Comparison of ENCODE assay signal across 26 cellular contexts in the genomic region with DNA sequence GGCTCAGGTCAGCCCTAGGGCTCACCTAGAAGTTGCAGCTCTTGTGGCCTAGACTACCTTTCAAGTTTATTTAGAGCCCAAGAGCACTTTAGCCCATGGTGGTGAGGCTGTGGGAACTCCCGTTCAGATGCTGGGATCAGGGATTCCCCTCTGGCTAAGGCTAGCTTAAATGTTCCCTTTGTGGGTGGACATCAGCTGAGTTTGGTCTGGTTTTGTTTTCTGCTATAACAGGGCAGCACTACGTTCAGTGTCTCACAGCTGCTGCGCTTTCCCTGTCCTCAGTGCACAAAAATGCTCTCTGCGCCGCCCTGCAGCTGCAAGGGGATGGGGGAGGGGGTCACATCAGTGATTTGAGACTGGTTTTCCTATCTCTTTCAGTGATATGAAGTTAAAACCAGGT.
"Had no signal": no experiment of that assay in that cellular context is flagged by ENCODE, and none has a peak within 500 bp of the region (broad histone marks: within the 10 kb centered on the region; RNA-seq: fewer than 3 reads in every experiment).

No MANE protein-coding gene starts in this region.

- H3K36me3 Mint-ChIP-seq: activated naive CD4-positive, alpha-beta T cell treated with anti-CD3 and anti-CD28 coated beads, Interleukin-2, amount 10 ng/mL, durations not matched to agents 7 days and 5 days; type B pancreatic cell had no signal

- H3K36me3 ChIP-seq: colonic mucosa, neutrophil, ovary, prostate gland, thoracic aorta had no signal

- H3K4me3 ChIP-seq: colonic mucosa, dorsolateral prefrontal cortex, ovary, prostate gland, thoracic aorta had no signal

- H3K4me1 Mint-ChIP-seq: activated CD4-positive, alpha-beta memory T cell treated with anti-CD3 and anti-CD28 coated beads, Interleukin-2, amount 10 ng/mL, durations not matched to agents 7 days and 5 days; activated CD4-positive, alpha-beta T cell treated with anti-CD3 and anti-CD28 coated beads, Interleukin-2, amount 10 ng/mL, durations not matched to agents 24 days and 14 days; activated naive CD4-positive, alpha-beta T cell treated with anti-CD3 and anti-CD28 coated beads, Interleukin-2, amount 10 ng/mL, durations not matched to agents 7 days and 5 days; nephron had no signal

- FAIRE-seq: bronchial epithelial cell, endothelial cell of umbilical vein had no signal

- H3K4me1 ChIP-seq: colonic mucosa, prostate gland had no signal

- H3K9me3 Mint-ChIP-seq: activated CD4-positive, alpha-beta T cell treated with anti-CD3 and anti-CD28 coated beads, Interleukin-2, amount 10 ng/mL, durations not matched to agents 24 days and 14 days; activated naive CD4-positive, alpha-beta T cell treated with anti-CD3 and anti-CD28 coated beads, Interleukin-2, amount 10 ng/mL, durations not matched to agents 7 days and 5 days; type B pancreatic cell had no signal

- H3K27me3 Mint-ChIP-seq: activated CD4-positive, alpha-beta memory T cell treated with anti-CD3 and anti-CD28 coated beads, Interleukin-2, amount 10 ng/mL, durations not matched to agents 7 days and 5 days; activated CD4-positive, alpha-beta T cell treated with anti-CD3 and anti-CD28 coated beads, Interleukin-2, amount 10 ng/mL, durations not matched to agents 24 days and 14 days; activated naive CD4-positive, alpha-beta T cell treated with anti-CD3 and anti-CD28 coated beads, Interleukin-2, amount 10 ng/mL, durations not matched to agents 7 days and 5 days; effector memory CD8-positive, alpha-beta T cell; type B pancreatic cell had no signal

- H3K4me3 Mint-ChIP-seq: activated CD4-positive, alpha-beta memory T cell treated with anti-CD3 and anti-CD28 coated beads, Interleukin-2, amount 10 ng/mL, durations not matched to agents 7 days and 5 days; activated CD4-positive, alpha-beta T cell treated with anti-CD3 and anti-CD28 coated beads, Interleukin-2, amount 10 ng/mL, durations not matched to agents 24 days and 14 days; activated naive CD4-positive, alpha-beta T cell treated with anti-CD3 and anti-CD28 coated beads, Interleukin-2, amount 10 ng/mL, durations not matched to agents 7 days and 5 days; effector memory CD8-positive, alpha-beta T cell; nephron; type B pancreatic cell had no signal

- H3K27ac ChIP-seq: colonic mucosa, dorsolateral prefrontal cortex, neutrophil, ovary, prostate gland, thoracic aorta had no signal

- ATAC-seq: activated CD4-positive, CD25-positive, alpha-beta regulatory T cell treated with anti-CD3 and anti-CD28 coated beads, Interleukin-2, amount 50 U/mL, for 24 hours; effector memory CD8-positive, alpha-beta T cell; esophagus mucosa; left ventricle myocardium superior had no signal

- DNase-seq: activated CD4-positive, alpha-beta memory T cell treated with anti-CD3 and anti-CD28 coated beads, Interleukin-2, amount 10 ng/mL, durations not matched to agents 7 days and 5 days; activated CD4-positive, alpha-beta T cell treated with anti-CD3 and anti-CD28 coated beads, Interleukin-2, amount 10 ng/mL, durations not matched to agents 24 days and 14 days; activated effector memory CD4-positive, alpha-beta T cell treated with anti-CD3 and anti-CD28 coated beads, Interleukin-2, amount 50 U/mL, for 16 hours; activated naive CD4-positive, alpha-beta T cell treated with anti-CD3 and anti-CD28 coated beads, Interleukin-2, amount 10 ng/mL, durations not matched to agents 7 days and 5 days; amygdala; colonic mucosa; dorsolateral prefrontal cortex; effector memory CD8-positive, alpha-beta T cell; foreskin melanocyte; glutamatergic neuron; hypothalamus; left ventricle myocardium superior; mammary epithelial cell; midbrain; ovary; stimulated activated CD4-positive, alpha-beta T cell treated with anti-CD3 and anti-CD28 coated beads, Interleukin-4, amount 100 ng/mL, for 24 hours; stimulated activated naive CD4-positive, alpha-beta T cell treated with Interleukin-2 at 50 U/mL for 16 hours had no signal

- H3K27me3 ChIP-seq: colonic mucosa, dorsolateral prefrontal cortex, neutrophil, ovary had no signal

- H3K27ac Mint-ChIP-seq: activated CD4-positive, alpha-beta memory T cell treated with anti-CD3 and anti-CD28 coated beads, Interleukin-2, amount 10 ng/mL, durations not matched to agents 7 days and 5 days; activated CD4-positive, alpha-beta T cell treated with anti-CD3 and anti-CD28 coated beads, Interleukin-2, amount 10 ng/mL, durations not matched to agents 24 days and 14 days; activated naive CD4-positive, alpha-beta T cell treated with anti-CD3 and anti-CD28 coated beads, Interleukin-2, amount 10 ng/mL, durations not matched to agents 7 days and 5 days; effector memory CD8-positive, alpha-beta T cell; nephron; type B pancreatic cell had no signal
